In the genomic region with DNA sequence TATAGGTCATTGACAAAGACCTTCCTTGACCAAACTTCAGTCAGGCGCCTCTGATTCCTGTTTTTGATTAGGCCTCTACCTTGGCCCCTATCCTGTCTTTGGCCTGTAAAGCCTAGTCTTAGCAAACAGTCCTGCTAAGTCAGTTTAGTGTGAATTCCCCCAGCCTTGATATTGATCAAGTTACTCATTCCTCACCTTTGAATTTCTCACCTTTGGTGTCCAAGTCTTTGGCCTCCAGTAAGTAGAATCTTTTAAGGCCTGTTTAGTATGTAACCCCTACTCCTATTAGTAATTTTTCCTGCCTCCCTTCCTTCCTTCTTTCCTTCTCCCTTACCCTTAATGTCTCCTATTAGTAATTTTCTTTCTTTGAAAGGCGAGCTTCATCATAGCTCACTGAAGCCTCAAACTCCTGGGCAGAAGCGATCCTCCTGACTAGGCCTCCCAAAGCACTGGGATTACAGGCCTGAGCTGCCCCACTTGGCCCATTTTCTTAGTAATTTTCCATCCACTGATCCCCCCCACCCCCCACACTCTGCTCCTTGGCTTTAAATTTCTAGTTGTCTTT, we compare ENCODE assay signal across 9 cellular contexts. TPM values are rescaled to one million over a fixed set of nuclear protein-coding genes. Genes with fewer than 3 reads are reported as not detected.
DNase-seq lines count a peak whose midpoint lies in the region; ATAC-seq and TF ChIP-seq lines count a peak whose summit lies in the region.
"Had no signal": no experiment of that assay in that cellular context is flagged by ENCODE, and none has a peak within 500 bp of the region (broad histone marks: within the 10 kb centered on the region; RNA-seq: fewer than 3 reads in every experiment).

No MANE protein-coding gene starts in this region.

- no peak overlapping the region for H3K4me3 ChIP-seq in DND-41 (ENCODE audit: low read depth in 1 of 2, low read length in 2 of 2)
- peak overlapping the region; percentile 90 for H3K4me3 ChIP-seq in Loucy (ENCODE audit: low read length, poor library complexity, severe bottlenecking)
- H3K4me3 ChIP-seq in trophoblast cell (ENCODE audit: low read depth, low read length): no peak overlapping the region

- H3K9ac ChIP-seq in DND-41 (ENCODE audit: low read depth, low read length) (no peak overlapping the region), Loucy (ENCODE audit: low read depth, low read length, poor library complexity, severe bottlenecking) (peak overlapping the region; percentile 86), trophoblast cell (ENCODE audit: low read length) (no peak overlapping the region)

- DNase-seq in DND-41 (no peak), trophoblast cell (peak; percentile 45 to 86)
- no peak for DNase-seq in central memory CD8-positive, alpha-beta T cell (ENCODE audit: low spot score in 2 of 2)
- DNase-seq in activated CD4-positive, alpha-beta T cell treated with anti-CD3 and anti-CD28 coated beads, Interleukin-2, amount 50 U/mL, for 4 hours: no peak
- no peak for DNase-seq in stimulated activated CD4-positive, alpha-beta T cell treated with anti-CD3 and anti-CD28 coated beads, Interleukin-2, amount 100 ng/mL, for 48 hours
- DNase-seq: OCI-M1 had no signal

- peak overlapping the region; percentile 22 for H3K14ac ChIP-seq in trophoblast cell (ENCODE audit: low read length)

- WGBS in trophoblast cell (ENCODE audit: extremely low coverage, insufficient coverage, insufficient read length): no CpG with 5 or more reads among the region's 3 CpGs

- H4K20me1 ChIP-seq in DND-41 (ENCODE audit: insufficient read depth, low read length) (no peaks in the 10 kb centered on the region), Loucy (ENCODE audit: insufficient read depth, low read length, poor library complexity, severe bottlenecking) (no peaks in the 10 kb centered on the region)

- H3K27me3 ChIP-seq in DND-41 (ENCODE audit: insufficient read depth, low read length, poor library complexity): no peaks in the 10 kb centered on the region
- H3K27me3 ChIP-seq in Loucy (ENCODE audit: insufficient read depth, low read length, poor library complexity, severe bottlenecking): no peaks in the 10 kb centered on the region
- H3K27me3 ChIP-seq in trophoblast cell (ENCODE audit: insufficient read depth, low read length): no peaks in the 10 kb centered on the region

- H3K79me1 ChIP-seq in trophoblast cell (ENCODE audit: low read length): peaks cover 4% of the 10 kb centered on the region

- H2BK12ac ChIP-seq in trophoblast cell (ENCODE audit: low read length): no peak overlapping the region

- H3K36me3 ChIP-seq in DND-41 (ENCODE audit: insufficient read depth, low read length): no peaks in the 10 kb centered on the region
- no peaks in the 10 kb centered on the region for H3K36me3 ChIP-seq in Loucy (ENCODE audit: insufficient read depth, low read length)
- H3K36me3 ChIP-seq in trophoblast cell (ENCODE audit: control insufficient read depth in 1 of 2, insufficient read depth in 2 of 2, low read length in 2 of 2): no peaks in the 10 kb centered on the region

- peak overlapping the region; percentile 5 for H3K4me3 Mint-ChIP-seq in central memory CD8-positive, alpha-beta T cell

- H3K9me3 ChIP-seq in DND-41 (ENCODE audit: insufficient read depth, low read length, severe bottlenecking) (no peaks in the 10 kb centered on the region), Loucy (ENCODE audit: insufficient read depth, low read depth, low read length) (no peaks in the 10 kb centered on the region), trophoblast cell (ENCODE audit: insufficient read depth, low read depth, low read length) (no peaks in the 10 kb centered on the region)

- no peak overlapping the region for H3K18ac ChIP-seq in trophoblast cell (ENCODE audit: low read length)

- H3F3A ChIP-seq in Loucy (ENCODE audit: low read depth): peaks cover 17% of the 10 kb centered on the region

- H2AFZ ChIP-seq in DND-41 (ENCODE audit: low read depth, low read length) (no peak overlapping the region), Loucy (ENCODE audit: low read length) (no peak overlapping the region), trophoblast cell (ENCODE audit: insufficient read depth, low read length, poor library complexity) (no peak overlapping the region)

- H3K23ac ChIP-seq in trophoblast cell (ENCODE audit: low read length): no peak overlapping the region

- no peaks in the 10 kb centered on the region for H3K9me3 Mint-ChIP-seq in central memory CD8-positive, alpha-beta T cell
- H3K9me3 Mint-ChIP-seq: memory B cell had no signal

- H4K12ac ChIP-seq in trophoblast cell (ENCODE audit: low read depth, low read length): peak overlapping the region; percentile 50

- peaks cover 23% of the 10 kb centered on the region for H3K36me3 Mint-ChIP-seq in central memory CD8-positive, alpha-beta T cell (ENCODE audit: insufficient read depth)
- H3K36me3 Mint-ChIP-seq: memory B cell had no signal

- H3K4me1 Mint-ChIP-seq in central memory CD8-positive, alpha-beta T cell: peaks cover 22% of the 10 kb centered on the region

- H3K4me2 ChIP-seq in DND-41 (ENCODE audit: insufficient read depth, low read length) (peak overlapping the region; percentile 27; the same call in 1 of the 2 replicates), Loucy (ENCODE audit: low read depth, low read length, poor library complexity, severe bottlenecking) (peak overlapping the region; percentile 89), trophoblast cell (ENCODE audit: low read length) (no peak overlapping the region)

- ATAC-seq in DND-41 (ENCODE audit: insufficient read depth, low read depth) (no peak), HG03135 (IDR thresholded peaks at IDR 0.05; ENCODE audit: unreplicated experiment) (no peak)
- ATAC-seq in central memory CD8-positive, alpha-beta T cell (replicated peaks; ENCODE audit: extremely low read depth, poor library complexity, severe bottlenecking): no peak

- TF ChIP-seq CTCF in DND-41 (IDR thresholded peaks at IDR 0.05; ENCODE audit: borderline replicate concordance, extremely low read depth, low read length, poor library complexity, severe bottlenecking) (no peak), Loucy (conservative IDR thresholded peaks at IDR 0.05; ENCODE audit: low read length) (no peak)

- no peaks in the 10 kb centered on the region for H3K79me2 ChIP-seq in DND-41 (ENCODE audit: insufficient read depth, low read length)
- H3K79me2 ChIP-seq in Loucy (ENCODE audit: insufficient read depth, low read length): no peaks in the 10 kb centered on the region
- no peaks in the 10 kb centered on the region for H3K79me2 ChIP-seq in trophoblast cell (ENCODE audit: control insufficient read depth, insufficient read depth, low read length, poor library complexity)

- H3K9me2 ChIP-seq in Loucy (replicated peaks; ENCODE audit: low read depth, low read length): no peaks in the 10 kb centered on the region

- no peak overlapping the region for H4K8ac ChIP-seq in trophoblast cell (ENCODE audit: low read depth, low read length)

- H3K4ac ChIP-seq in trophoblast cell (ENCODE audit: low read depth, low read length): no peak overlapping the region

- H3K27ac Mint-ChIP-seq in central memory CD8-positive, alpha-beta T cell (ENCODE audit: low read depth): no peak overlapping the region
- H3K27ac Mint-ChIP-seq: memory B cell had no signal

- H2BK5ac ChIP-seq in trophoblast cell (ENCODE audit: low read depth, low read length, poor library complexity): no peak overlapping the region

- peaks cover 18% of the 10 kb centered on the region for H3K4me1 ChIP-seq in DND-41 (ENCODE audit: insufficient read depth, low read length)
- peaks cover 6% of the 10 kb centered on the region for H3K4me1 ChIP-seq in Loucy (ENCODE audit: insufficient read depth, low read length, poor library complexity, severe bottlenecking)
- peaks cover 0 to 3% of the 10 kb centered on the region in 2 experiments for H3K4me1 ChIP-seq in trophoblast cell (ENCODE audit: control insufficient read depth in 1 of 2, insufficient read depth in 2 of 2, low read length in 2 of 2)

- no peak overlapping the region for H4K91ac ChIP-seq in trophoblast cell (ENCODE audit: low read depth, low read length)

- H2BK120ac ChIP-seq in trophoblast cell (ENCODE audit: insufficient read depth, low read length, poor library complexity): no peak overlapping the region

- H3K27me3 Mint-ChIP-seq in central memory CD8-positive, alpha-beta T cell: peaks cover 10% of the 10 kb centered on the region
- H3K27me3 Mint-ChIP-seq: memory B cell had no signal

- H3K27ac ChIP-seq in DND-41 (ENCODE audit: low read length) (no peak overlapping the region), trophoblast cell (ENCODE audit: low read depth, low read length) (no peak overlapping the region)

- H2AK5ac ChIP-seq in trophoblast cell (ENCODE audit: low read length): no peak overlapping the region

RNA-seq across cellular contexts. Expression of a gene that starts 13.0 kb away (rescaled TPM):
- polyA plus RNA-seq in trophoblast cell (2013): 23.6 and 24.7 TPM in 2 replicates

RNA-seq across cellular contexts. Expression of a gene that starts 33.9 kb away (rescaled TPM):
- polyA plus RNA-seq in trophoblast cell (2013): 40.2 and 42.1 TPM in 2 replicates

RNA-seq across cellular contexts. Expression of a gene that starts 34.1 kb away (rescaled TPM):
- 4.0 and 4.3 TPM in 2 replicates for polyA plus RNA-seq in trophoblast cell (2013)

RNA-seq across cellular contexts. Expression of a gene that starts 46.2 kb away (rescaled TPM):
- 21.2 and 22.7 TPM in 2 replicates for polyA plus RNA-seq in trophoblast cell (2013)

Comparison
In these comparisons a context has a peak if more than half of its experiments do, and no peak if none do; other contexts are left out.
1. DNase-seq: peak in trophoblast cell (2 of 2); none in DND-41 (single experiment), central memory CD8-positive, alpha-beta T cell (0 of 2), activated CD4-positive, alpha-beta T cell treated with anti-CD3 and anti-CD28 coated beads, Interleukin-2, amount 50 U/mL, for 4 hours (0 of 2) and stimulated activated CD4-positive, alpha-beta T cell treated with anti-CD3 and anti-CD28 coated beads, Interleukin-2, amount 100 ng/mL, for 48 hours (0 of 2).